ENCODE assay signal across 19 cellular contexts in the genomic region with DNA sequence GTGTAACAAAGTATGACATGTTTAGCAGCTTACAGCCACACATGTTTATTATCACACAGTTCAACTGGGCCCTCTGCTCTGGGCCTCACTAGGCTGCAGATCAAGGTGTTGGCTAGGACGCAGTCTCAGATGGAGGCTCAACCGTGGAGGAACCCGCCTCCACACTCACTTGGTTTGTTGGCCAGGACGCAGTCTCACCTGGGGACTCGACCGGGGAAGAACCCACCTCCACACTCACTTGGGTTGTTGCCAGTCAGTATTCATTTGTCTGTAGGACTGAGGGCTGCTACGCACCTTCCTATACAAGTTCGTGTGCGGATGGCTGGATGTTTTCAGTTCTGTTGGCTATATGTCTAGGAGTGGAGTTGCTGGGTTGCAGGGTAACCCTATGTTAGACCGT.
"Had no signal": no experiment of that assay in that cellular context is flagged by ENCODE, and none has a peak within 500 bp of the region (broad histone marks: within the 10 kb centered on the region; RNA-seq: fewer than 3 reads in every experiment).

No MANE protein-coding gene starts in this region.

- ATAC-seq: gastrocnemius medialis; naive thymus-derived CD4-positive, alpha-beta T cell; stimulated activated naive B cell treated with anti-CD40 and anti-IgM and Interleukin-4, amounts not matched to agents 10 μg/mL and 1 μg/mL and 100 μg/mL, for 72 hours had no signal

- H3K4me3 ChIP-seq: ascending aorta, cardiac muscle cell, dorsolateral prefrontal cortex, gastrocnemius medialis, mucosa of descending colon, skin epidermis, transverse colon had no signal

- H3K9me3 ChIP-seq: ascending aorta, gastrocnemius medialis, mucosa of descending colon, transverse colon had no signal

- H3K36me3 ChIP-seq: ascending aorta, cardiac muscle cell, gastrocnemius medialis, transverse colon had no signal

- H3K4me3 Mint-ChIP-seq: activated naive CD4-positive, alpha-beta T cell treated with anti-CD3 and anti-CD28 coated beads for 36 hours; endodermal cell; naive thymus-derived CD4-positive, alpha-beta T cell; stimulated activated naive B cell treated with anti-CD40 and anti-IgM and Interleukin-4, amounts not matched to agents 10 μg/mL and 1 μg/mL and 100 μg/mL, for 72 hours had no signal

- H3K36me3 Mint-ChIP-seq: naive thymus-derived CD4-positive, alpha-beta T cell had no signal

- H3K4me1 Mint-ChIP-seq: endodermal cell; stimulated activated naive B cell treated with anti-CD40 and anti-IgM and Interleukin-4, amounts not matched to agents 10 μg/mL and 1 μg/mL and 100 μg/mL, for 72 hours had no signal

- DNase-seq: activated CD4-positive, alpha-beta T cell treated with anti-CD3 and anti-CD28 coated beads for 1 hour; activated CD4-positive, alpha-beta T cell treated with anti-CD3 and anti-CD28 coated beads, Interleukin-2, amount 50 U/mL, for 4 hours; activated naive CD4-positive, alpha-beta T cell treated with anti-CD3 and anti-CD28 coated beads for 36 hours; activated T-cell treated with anti-CD3 and anti-CD28 coated beads for 4 hours; dorsolateral prefrontal cortex; endodermal cell; gastrocnemius medialis; mammary epithelial cell; naive thymus-derived CD4-positive, alpha-beta T cell; stimulated activated CD4-positive, alpha-beta T cell treated with anti-CD3 and anti-CD28 coated beads, Interleukin-15, amount 100 ng/mL, for 24 hours; stimulated activated CD4-positive, alpha-beta T cell treated with anti-CD3 and anti-CD28 coated beads, Interleukin-4, amount 100 ng/mL, for 1 hour; stimulated activated naive B cell treated with anti-CD40 and anti-IgM and Interleukin-4, amounts not matched to agents 10 μg/mL and 1 μg/mL and 100 μg/mL, for 72 hours; T-helper 1 cell; T1000; transverse colon had no signal

- H3K27me3 ChIP-seq: ascending aorta, cardiac muscle cell, dorsolateral prefrontal cortex, gastrocnemius medialis, transverse colon had no signal

- H3K27ac ChIP-seq: ascending aorta, gastrocnemius medialis had no signal

- H3K27ac Mint-ChIP-seq: activated naive CD4-positive, alpha-beta T cell treated with anti-CD3 and anti-CD28 coated beads for 36 hours; endodermal cell; naive thymus-derived CD4-positive, alpha-beta T cell; stimulated activated naive B cell treated with anti-CD40 and anti-IgM and Interleukin-4, amounts not matched to agents 10 μg/mL and 1 μg/mL and 100 μg/mL, for 72 hours had no signal
